25 cellular contexts compared by ENCODE assay signal in genomic region chr7:98518159-98518947, GRCh38.
"Had no signal": no experiment of that assay in that cellular context is flagged by ENCODE, and none has a peak within 500 bp of the region (broad histone marks: within the 10 kb centered on the region; RNA-seq: fewer than 3 reads in every experiment).

No MANE protein-coding gene starts in this region.

- H3K79me2 ChIP-seq: hepatocyte had no signal

- H2AFZ ChIP-seq: hepatocyte had no signal

- H3K27ac ChIP-seq: colonic mucosa, epithelial cell of prostate, esophagus squamous epithelium, gastroesophageal sphincter, heart left ventricle, hepatocyte, left lung had no signal

- H3K36me3 ChIP-seq: colonic mucosa, esophagus squamous epithelium, gastroesophageal sphincter, heart left ventricle, left lung had no signal

- H3K4me2 ChIP-seq: hepatocyte had no signal

- H3K27me3 ChIP-seq: colonic mucosa, heart left ventricle, hepatocyte, left lung had no signal

- DNase-seq: colonic mucosa; cortex of kidney; effector CD8-positive, alpha-beta T cell; effector memory CD8-positive, alpha-beta T cell; endodermal cell; erythroblast; esophagus squamous epithelium; foreskin fibroblast; heart left ventricle; hypothalamus; immature natural killer cell; left cardiac atrium; left lung; left ventricle myocardium superior; mammary epithelial cell; mesendoderm; midbrain had no signal

- ATAC-seq: effector memory CD8-positive, alpha-beta T cell; esophagus mucosa; gastroesophageal sphincter; heart left ventricle; left cardiac atrium; left lung; left ventricle myocardium superior had no signal

- H3K4me3 ChIP-seq: colonic mucosa, esophagus squamous epithelium, gastroesophageal sphincter, heart left ventricle, hepatocyte, left lung, lung had no signal

- H3K4me1 ChIP-seq: colonic mucosa, esophagus squamous epithelium, gastroesophageal sphincter, heart left ventricle, left lung had no signal

- FAIRE-seq: endometrium, frontal cortex, keratinocyte had no signal

- H3K9me3 ChIP-seq: colonic mucosa, esophagus squamous epithelium, gastroesophageal sphincter, heart left ventricle had no signal
